ENCODE assay signal across 23 cellular contexts in genomic region chr3:175273573-175273972, GRCh38.
"Had no signal": no experiment of that assay in that cellular context is flagged by ENCODE, and none has a peak within 500 bp of the region (broad histone marks: within the 10 kb centered on the region; RNA-seq: fewer than 3 reads in every experiment).

No MANE protein-coding gene starts in this region.

- DNase-seq: activated CD4-positive, alpha-beta memory T cell treated with anti-CD3 and anti-CD28 coated beads, Interleukin-2, amount 10 ng/mL, durations not matched to agents 7 days and 5 days; activated CD4-positive, alpha-beta T cell treated with anti-CD3 and anti-CD28 coated beads for 48 hours; activated effector memory CD4-positive, alpha-beta T cell treated with Interleukin-2 at 50 U/mL for 16 hours; activated naive CD4-positive, alpha-beta T cell treated with anti-CD3 and anti-CD28 coated beads for 36 hours; activated T-cell treated with anti-CD3 and anti-CD28 coated beads, Interleukin-2, amount 50 U/mL, for 72 hours; amygdala; cortex of kidney; endodermal cell; kidney glomerular epithelial cell; left lung; naive thymus-derived CD4-positive, alpha-beta T cell; occipital lobe; stimulated activated CD4-positive, alpha-beta T cell treated with anti-CD3 and anti-CD28 coated beads, Interleukin-15, amount 100 ng/mL, for 24 hours; stimulated activated CD4-positive, alpha-beta T cell treated with anti-CD3 and anti-CD28 coated beads, Interleukin-2, amount 100 ng/mL, for 48 hours; stimulated activated CD8-positive, alpha-beta memory T cell treated with anti-CD3 and anti-CD28 coated beads, Interleukin-4, amount 100 ng/mL, for 48 hours; T1000; transverse colon; uterus had no signal

- H3K4me1 ChIP-seq: left lung, transverse colon, uterus had no signal

- H3K27me3 ChIP-seq: left lung, transverse colon, uterus had no signal

- ATAC-seq: activated T-cell treated with anti-CD3 and anti-CD28 coated beads, Interleukin-2, amount 50 U/mL, for 72 hours; left lung; naive thymus-derived CD4-positive, alpha-beta T cell; sciatic nerve had no signal

- FAIRE-seq: bronchial epithelial cell had no signal

- H3K27ac ChIP-seq: epithelial cell of prostate, left lung, transverse colon, uterus had no signal

- H3K4me3 ChIP-seq: left lung, lung, smooth muscle cell, transverse colon, uterus had no signal

- H3K36me3 ChIP-seq: left lung, transverse colon, uterus had no signal

- H3K4me2 ChIP-seq: smooth muscle cell had no signal

- H3K9me3 ChIP-seq: left lung, transverse colon, uterus had no signal
